9 cellular contexts compared by ENCODE assay signal in the genomic region with DNA sequence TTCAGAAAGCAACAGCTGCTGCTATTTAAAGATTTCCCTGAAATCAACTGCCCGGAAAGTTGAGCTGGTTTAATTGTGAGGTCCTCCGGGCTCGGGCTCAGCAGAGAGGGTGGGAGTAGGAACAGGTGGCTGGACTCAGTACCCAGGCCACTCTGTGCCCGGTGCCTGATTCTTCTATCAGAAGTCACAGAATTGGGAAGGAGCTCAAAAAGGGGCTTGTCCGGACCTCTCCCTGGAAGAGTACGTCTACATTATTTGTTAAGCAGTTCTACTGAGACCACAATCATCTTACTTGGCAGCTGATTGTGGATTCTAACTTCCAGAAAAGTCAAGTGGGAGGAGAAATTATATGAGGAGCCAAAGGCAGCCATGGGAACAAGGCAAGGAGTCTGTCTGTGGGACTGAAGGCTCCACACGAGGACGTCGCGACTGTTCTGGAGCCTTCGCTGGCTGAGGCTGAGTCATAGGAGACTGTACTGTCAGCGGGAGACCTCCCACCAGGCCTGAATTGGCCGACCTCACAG.
DNase-seq lines count a peak whose midpoint lies in the region; ATAC-seq, FAIRE-seq and TF ChIP-seq lines count a peak whose summit lies in the region.
"Had no signal": no experiment of that assay in that cellular context is flagged by ENCODE, and none has a peak within 500 bp of the region (broad histone marks: within the 10 kb centered on the region; RNA-seq: fewer than 3 reads in every experiment).

No MANE protein-coding gene starts in this region.

- ATAC-seq in left colon, result no peak

- H3K27me3 Mint-ChIP-seq in immature natural killer cell (ENCODE audit: low read depth in 3 of 3), result peaks cover 0 to 10% (median 5%) of the 10 kb centered on the region in 3 donors

- no peak overlapping the region for H3K27ac Mint-ChIP-seq in immature natural killer cell

- H3K4me3 Mint-ChIP-seq in immature natural killer cell, result no peak overlapping the region

- no peak for TF ChIP-seq POLR2A in GM12891 (IDR thresholded peaks at IDR 0.05; ENCODE audit: low read depth, low read length)

- DNase-seq in H4 (ENCODE audit: low spot score) (peak; percentile 32), cerebellar cortex (ENCODE audit: low spot score) (peak; percentile 14), left colon (peak; percentile 40 to 65), smooth muscle cell of the brain vasculature (ENCODE audit: low read depth, low spot score) (peak; percentile 93), GM12891 (ENCODE audit: insufficient read length, low spot score) (no peak), immature natural killer cell (no peak), UCSD-AML1 (lab: John Stamatoyannopoulos, UW; ENCODE audit: unreplicated experiment) (no peak)
- no peak for DNase-seq in activated CD4-positive, alpha-beta T cell treated with anti-CD3 and anti-CD28 coated beads for 48 hours

- H3K4me1 Mint-ChIP-seq in immature natural killer cell, result no peaks in the 10 kb centered on the region

- no peak for FAIRE-seq in GM12891 (lab: Jason Lieb, UNC)
- FAIRE-seq: colon had no signal

- H3K36me3 Mint-ChIP-seq in immature natural killer cell, result no peaks in the 10 kb centered on the region

- H3K9me3 Mint-ChIP-seq in immature natural killer cell, result no peaks in the 10 kb centered on the region

- intact Hi-C loops in left colon (cut with DNase I, micrococcal nuclease), result no loop called here

TF ChIP-seq in GM12891, 5 proteins besides CTCF, POLR2A, EP300 and RAD21:
- no peak for TF ChIP-seq PAX5 (IDR thresholded peaks at IDR 0.05; ENCODE audit: insufficient read depth, low read length, severe bottlenecking)
- TF ChIP-seq TAF1 (IDR thresholded peaks at IDR 0.05; ENCODE audit: low read depth, low read length), result no peak

Comparison
In these comparisons a context has a peak if more than half of its experiments do, and no peak if none do; other contexts are left out.
1. DNase-seq: peak in H4 (single experiment), cerebellar cortex (single experiment), left colon (2 of 2) and smooth muscle cell of the brain vasculature (single experiment); none in activated CD4-positive, alpha-beta T cell treated with anti-CD3 and anti-CD28 coated beads for 48 hours (single experiment), GM12891 (single experiment), immature natural killer cell (0 of 3) and UCSD-AML1 (single experiment).